ENCODE assay signal across 11 cellular contexts in genomic region chr3:152318512-152318911, GRCh38. TPM values are rescaled to one million over a fixed set of nuclear protein-coding genes. Genes with fewer than 3 reads are reported as not detected.
A peak's percentile ranks its signal among the peaks of the same experiment; 100 is the strongest.
DNase-seq lines count a peak whose midpoint lies in the region; ATAC-seq, FAIRE-seq and TF ChIP-seq lines count a peak whose summit lies in the region.
"Had no signal": no experiment of that assay in that cellular context is flagged by ENCODE, and none has a peak within 500 bp of the region (broad histone marks: within the 10 kb centered on the region; RNA-seq: fewer than 3 reads in every experiment).

No MANE protein-coding gene starts in this region.

- BruUV-seq in PC-3 (replicated peaks; lab: Mats Ljungman, UMichigan), result no TSS peak

- peaks cover 100% of the 10 kb centered on the region for H3K79me2 ChIP-seq in PC-3 (ENCODE audit: low read length)

- POLR2A ChIA-PET in PC-3 (lab: Charles Lee; ENCODE audit: unreplicated experiment), result interaction anchor here (0.8 kb wide), 1 partner anchor 10 kb away, joined by 4 read pairs; no protein-coding TSS in a partner anchor

- no peaks in the 10 kb centered on the region for H3K9me2 ChIP-seq in PC-3 (replicated peaks; ENCODE audit: low read length)

- intact Hi-C loops in PC-3 (cut with micrococcal nuclease), result no loop called here
- intact Hi-C loops in esophagus muscularis mucosa (cut with DNase I), result no loop called here
- intact Hi-C loops in gastrocnemius medialis (cut with DNase I; ENCODE audit: low total_unique reads), result loop anchor here (5.0 kb wide), 1 partner anchor 51 kb away; the partner anchor contains the start of gene MBNL1

- peaks cover 34% of the 10 kb centered on the region for H3K4me1 ChIP-seq in PC-3 (ENCODE audit: insufficient read depth, low read length)
- H3K4me1 ChIP-seq in esophagus muscularis mucosa, result peaks cover 84 to 99% (median 97%) of the 10 kb centered on the region in 4 donors
- H3K4me1 ChIP-seq in gastrocnemius medialis, result peaks cover 98% of the 10 kb centered on the region in 2 donors

- no peak for DNase-seq in H54 (ENCODE audit: insufficient read length, low spot score)
- DNase-seq in PC-3, result no peak
- no peak for DNase-seq in esophagus muscularis mucosa (ENCODE audit: extremely low spot score)
- no peak for DNase-seq in gastrocnemius medialis
- DNase-seq in stimulated activated CD4-positive, alpha-beta T cell treated with anti-CD3 and anti-CD28 coated beads, Interleukin-12 subunit alpha, Interleukin-12 subunit beta, amount 100 ng/mL, for 4 hours, result no peak
- no peak for DNase-seq in omental fat pad (ENCODE audit: low spot score)
- DNase-seq in NCI-H1092 (lab: John Stamatoyannopoulos, UW), result no peak
- DNase-seq: DMS 273 treated with DMSO at 0.1 percent for 48 hours; effector memory CD4-positive, alpha-beta T cell; midbrain; SHP77 treated with DMSO at 0.1 percent for 48 hours had no signal

- H3K27ac ChIP-seq in PC-3 (ENCODE audit: low read length), result peak overlapping the region; percentile 50
- H3K27ac ChIP-seq in esophagus muscularis mucosa (replicated peaks in 1 of 4), result peak overlapping the region; percentile 25 to 68 (median 62)
- H3K27ac ChIP-seq in gastrocnemius medialis, result peak overlapping the region; percentile 75 to 95 (median 92)

- no peak overlapping the region; the same call in 1 of the 2 replicates for H3K9ac ChIP-seq in PC-3 (ENCODE audit: low read length)

- no peaks in the 10 kb centered on the region for H3K36me3 ChIP-seq in PC-3 (ENCODE audit: low read depth, low read length)
- H3K36me3 ChIP-seq in esophagus muscularis mucosa, result no peaks in the 10 kb centered on the region
- H3K36me3 ChIP-seq in gastrocnemius medialis, result no peaks in the 10 kb centered on the region

- H3F3A ChIP-seq in PC-3 (ENCODE audit: low read length, unreplicated experiment), result no peaks in the 10 kb centered on the region

- in situ Hi-C loops in gastrocnemius medialis (cut with MboI; ENCODE audit: low sequenced_read_pairs in 4 of 4), result no loop called here

- no peak overlapping the region for H3K4me3 ChIP-seq in PC-3 (ENCODE audit: low read length)
- H3K4me3 ChIP-seq in esophagus muscularis mucosa, result no peak overlapping the region
- peak overlapping the region in 3 of 4 donors; percentile 3 to 37 (median 24) for H3K4me3 ChIP-seq in gastrocnemius medialis

- no peak overlapping the region for H2AFZ ChIP-seq in PC-3 (ENCODE audit: low read length)

- H3K4me2 ChIP-seq in PC-3 (ENCODE audit: low read length), result no peak overlapping the region

- TF ChIP-seq POLR2A in H54 (IDR thresholded peaks at IDR 0.05; ENCODE audit: low read depth, low read length) (no peak), esophagus muscularis mucosa (IDR thresholded peaks at IDR 0.05; ENCODE audit: low read depth) (no peak), gastrocnemius medialis (IDR thresholded peaks at IDR 0.05) (no peak)

- no peak for TF ChIP-seq EP300 in esophagus muscularis mucosa (IDR thresholded peaks at IDR 0.05)

- no peaks in the 10 kb centered on the region for H3K9me3 ChIP-seq in PC-3 (ENCODE audit: low read length)
- H3K9me3 ChIP-seq in esophagus muscularis mucosa, result no peaks in the 10 kb centered on the region
- no peaks in the 10 kb centered on the region for H3K9me3 ChIP-seq in gastrocnemius medialis

- no peaks in the 10 kb centered on the region for H3K27me3 ChIP-seq in PC-3 (ENCODE audit: low read length)
- H3K27me3 ChIP-seq in esophagus muscularis mucosa, result no peaks in the 10 kb centered on the region
- H3K27me3 ChIP-seq in gastrocnemius medialis, result no peaks in the 10 kb centered on the region

- H4K20me1 ChIP-seq in PC-3 (ENCODE audit: low read length), result 0 out of 2 replicates have a peak, but pooled peaks cover 6% of the 10 kb centered on the region

- CTCF ChIA-PET in PC-3 (lab: Charles Lee), result no interaction called here

- peak; percentile 86 for FAIRE-seq in H54 (lab: Jason Lieb, UNC)

- TF ChIP-seq CTCF in PC-3 (conservative IDR thresholded peaks at IDR 0.05; ENCODE audit: low read depth, low read length) (no peak), esophagus muscularis mucosa (IDR thresholded peaks at IDR 0.05) (no peak), gastrocnemius medialis (IDR thresholded peaks at IDR 0.05 in 4 of 5, conservative IDR thresholded peaks at IDR 0.05 in 1 of 5) (no peak), omental fat pad (IDR thresholded peaks at IDR 0.05) (no peak)

- no peak for ATAC-seq in PC-3
- no peak for ATAC-seq in gastrocnemius medialis
- ATAC-seq in omental fat pad (ENCODE audit: low FRiP score), result no peak

RNA-seq across cellular contexts. Expression of gene MBNL1, which starts 49.8 kb away (rescaled TPM):
- total RNA-seq in PC-3 (2014; rRNA removed), result 150 and 161 TPM in 2 replicates
- total RNA-seq in esophagus muscularis mucosa, result 100 to 1,000 TPM; 635 to 868 (median 720) TPM
- 100 to 1,000 TPM; 519 to 597 (median 557) TPM for total RNA-seq in gastrocnemius medialis
- total RNA-seq in omental fat pad, result 100 to 1,000 TPM; 346 to 530 (median 397) TPM

Comparison
In these comparisons a context has a peak if more than half of its experiments do, and no peak if none do; other contexts are left out.
1. H3K4me3 ChIP-seq: peak in gastrocnemius medialis (3 of 4); none in PC-3 (single experiment) and esophagus muscularis mucosa (0 of 4).
2. Peak in every context shown above with its lines, with median percentiles within 50 percentile points of each other: H3K27ac ChIP-seq.